Comparison of ENCODE assay signal across 18 cellular contexts in genomic region chrX:40778861-40779575, GRCh38. TPM values are rescaled to one million over a fixed set of nuclear protein-coding genes. Genes with fewer than 3 reads are reported as not detected.
DNase-seq lines count a peak whose midpoint lies in the region; ATAC-seq and TF ChIP-seq lines count a peak whose summit lies in the region.
"Had no signal": no experiment of that assay in that cellular context is flagged by ENCODE, and none has a peak within 500 bp of the region (broad histone marks: within the 10 kb centered on the region; RNA-seq: fewer than 3 reads in every experiment).

No MANE protein-coding gene starts in this region.

- H3K9me3 ChIP-seq in esophagus (ENCODE audit: control insufficient read depth in 2 of 2, insufficient read depth in 1 of 2, low read depth in 1 of 2, low read length in 1 of 2) (no peaks in the 10 kb centered on the region), heart right ventricle (no peaks in the 10 kb centered on the region)
- H3K9me3 ChIP-seq: BLaER1, body of pancreas had no signal

- no peak overlapping the region for H3K4me3 ChIP-seq in esophagus (ENCODE audit: low read depth in 1 of 2, low read length in 2 of 2)
- no peak overlapping the region for H3K4me3 ChIP-seq in heart right ventricle
- no peak overlapping the region for H3K4me3 ChIP-seq in H7 (ENCODE audit: insufficient read depth, low read depth, low read length)
- H3K4me3 ChIP-seq: BLaER1, body of pancreas, neural progenitor cell had no signal

- H3K36me3 ChIP-seq in esophagus (ENCODE audit: control insufficient read depth in 2 of 2, insufficient read depth in 2 of 2, low read length in 1 of 2) (no peaks in the 10 kb centered on the region), heart right ventricle (no peaks in the 10 kb centered on the region), H7 (replicated peaks; ENCODE audit: control insufficient read depth, insufficient read depth, low read length) (no peaks in the 10 kb centered on the region)
- H3K36me3 ChIP-seq: BLaER1, neural progenitor cell had no signal

- DNase-seq in HCEC 1CT: peak; percentile 55
- DNase-seq in RPMI7951 (ENCODE audit: low read depth): peak; percentile 79
- no peak for DNase-seq in osteocyte (ENCODE audit: extremely low spot score, unreplicated experiment)
- DNase-seq in activated naive CD8-positive, alpha-beta T cell treated with anti-CD3 and anti-CD28 coated beads, Interleukin-2, amount 50 U/mL, for 24 hours: no peak
- DNase-seq in heart right ventricle: no peak
- no peak for DNase-seq in H7
- DNase-seq: activated effector memory CD4-positive, alpha-beta T cell treated with anti-CD3 and anti-CD28 coated beads, Interleukin-2, amount 50 U/mL, for 16 hours; body of pancreas; DMS79 treated with DMSO at 0.1 percent for 48 hours; effector CD8-positive, alpha-beta T cell; immature natural killer cell; midbrain; NCI-H1694; NCI-H446 treated with DMSO at 0.1 percent for 48 hours had no signal

- TF ChIP-seq CTCF in osteocyte (IDR thresholded peaks at IDR 0.05) (no peak), heart right ventricle (IDR thresholded peaks at IDR 0.05) (no peak)

- 51 to 65% methylated on average over 4 of the region's 4 CpGs for WGBS in esophagus, 2 donors
- 57 to 69% methylated on average over 4 of the region's 4 CpGs for WGBS in heart right ventricle, 2 donors

- H3K27ac Mint-ChIP-seq in osteocyte (ENCODE audit: unreplicated experiment): peak overlapping the region; percentile 6
- no peak overlapping the region for H3K27ac Mint-ChIP-seq in activated naive CD8-positive, alpha-beta T cell treated with anti-CD3 and anti-CD28 coated beads, Interleukin-2, amount 50 U/mL, for 24 hours
- H3K27ac Mint-ChIP-seq: immature natural killer cell, neural progenitor cell, WTC11 had no signal

- intact Hi-C loops in heart right ventricle (cut with DNase I): no loop called here

- peaks cover 3% of the 10 kb centered on the region for H3K9me3 Mint-ChIP-seq in osteocyte (ENCODE audit: unreplicated experiment)
- H3K9me3 Mint-ChIP-seq in activated naive CD8-positive, alpha-beta T cell treated with anti-CD3 and anti-CD28 coated beads, Interleukin-2, amount 50 U/mL, for 24 hours: no peaks in the 10 kb centered on the region
- H3K9me3 Mint-ChIP-seq: immature natural killer cell, WTC11 had no signal

- no peak for ATAC-seq in activated naive CD8-positive, alpha-beta T cell treated with anti-CD3 and anti-CD28 coated beads, Interleukin-2, amount 50 U/mL, for 24 hours
- no peak for ATAC-seq in heart right ventricle
- ATAC-seq: body of pancreas, WTC11 had no signal

- no peaks in the 10 kb centered on the region for H3K27me3 Mint-ChIP-seq in osteocyte (ENCODE audit: unreplicated experiment)
- no peaks in the 10 kb centered on the region for H3K27me3 Mint-ChIP-seq in activated naive CD8-positive, alpha-beta T cell treated with anti-CD3 and anti-CD28 coated beads, Interleukin-2, amount 50 U/mL, for 24 hours

- H3K27ac ChIP-seq in esophagus (ENCODE audit: low read depth in 2 of 2, low read length in 1 of 2) (peak overlapping the region; percentile 0 to 52), heart right ventricle (no peak overlapping the region)
- H3K27ac ChIP-seq: BLaER1, body of pancreas, neural progenitor cell had no signal

- H3K4me1 Mint-ChIP-seq in osteocyte (ENCODE audit: unreplicated experiment): peaks cover 43% of the 10 kb centered on the region
- peaks cover 3% of the 10 kb centered on the region for H3K4me1 Mint-ChIP-seq in activated naive CD8-positive, alpha-beta T cell treated with anti-CD3 and anti-CD28 coated beads, Interleukin-2, amount 50 U/mL, for 24 hours
- H3K4me1 Mint-ChIP-seq: immature natural killer cell, neural progenitor cell, WTC11 had no signal

- H3K36me3 Mint-ChIP-seq in osteocyte (ENCODE audit: unreplicated experiment): peaks cover under 1% of the 10 kb centered on the region
- H3K36me3 Mint-ChIP-seq in activated naive CD8-positive, alpha-beta T cell treated with anti-CD3 and anti-CD28 coated beads, Interleukin-2, amount 50 U/mL, for 24 hours (ENCODE audit: low read depth): no peaks in the 10 kb centered on the region
- H3K36me3 Mint-ChIP-seq: immature natural killer cell, neural progenitor cell, WTC11 had no signal

- no peak overlapping the region for H3K4me3 Mint-ChIP-seq in osteocyte (ENCODE audit: unreplicated experiment)
- H3K4me3 Mint-ChIP-seq in activated naive CD8-positive, alpha-beta T cell treated with anti-CD3 and anti-CD28 coated beads, Interleukin-2, amount 50 U/mL, for 24 hours: no peak overlapping the region
- H3K4me3 Mint-ChIP-seq: immature natural killer cell, neural progenitor cell, WTC11 had no signal

- no peaks in the 10 kb centered on the region for H3K27me3 ChIP-seq in esophagus (ENCODE audit: control insufficient read depth in 1 of 2, insufficient read depth in 2 of 2, low read length in 2 of 2)
- peaks cover 0 to 84% (median 0%) of the 10 kb centered on the region in 7 donors for H3K27me3 ChIP-seq in heart right ventricle
- no peaks in the 10 kb centered on the region for H3K27me3 ChIP-seq in H7 (ENCODE audit: control insufficient read depth, insufficient read depth, low read length)
- H3K27me3 ChIP-seq: body of pancreas, neural progenitor cell had no signal

- H3K4me1 ChIP-seq in esophagus (ENCODE audit: control insufficient read depth in 2 of 2, insufficient read depth in 2 of 2, low read length in 1 of 2) (peaks cover 0 to 2% of the 10 kb centered on the region in 2 donors), heart right ventricle (peaks cover 0 to 4% (median 0%) of the 10 kb centered on the region in 9 donors)
- H3K4me1 ChIP-seq: BLaER1, body of pancreas, neural progenitor cell had no signal

RNA-seq across cellular contexts. Expression of gene MED14, which starts 43.7 kb away (rescaled TPM):
- total RNA-seq in RPMI7951 (2014; rRNA removed; shearing (Covaris generic)): 22.2 and 41.7 TPM in 2 replicates
- polyA plus RNA-seq in esophagus (1 to 10 TPM; 7.4 to 9.8 TPM), heart right ventricle (10 to 100 TPM in 1 of 2 donors, 1 to 10 TPM in 1; 7.1 to 10.7 TPM)
- total RNA-seq in osteocyte (52.4 and 53.0 TPM in 2 replicates), heart right ventricle (10 to 100 TPM; 23.9 to 44.9 (median 36.1) TPM)
- total RNA-seq in H7 (2014; rRNA removed; shearing (Covaris generic)): 54.4 and 88.3 TPM in 2 replicates

Comparison
In these comparisons a context has a peak if more than half of its experiments do, and no peak if none do; other contexts are left out.
1. DNase-seq: peak in HCEC 1CT (single experiment) and RPMI7951 (single experiment); none in osteocyte (single experiment), activated naive CD8-positive, alpha-beta T cell treated with anti-CD3 and anti-CD28 coated beads, Interleukin-2, amount 50 U/mL, for 24 hours (single experiment), heart right ventricle (0 of 2) and H7 (single experiment).
2. H3K27ac ChIP-seq: peak in esophagus (2 of 2); none in heart right ventricle (0 of 10).